ENCODE assay signal across 1 cellular context in the genomic region with DNA sequence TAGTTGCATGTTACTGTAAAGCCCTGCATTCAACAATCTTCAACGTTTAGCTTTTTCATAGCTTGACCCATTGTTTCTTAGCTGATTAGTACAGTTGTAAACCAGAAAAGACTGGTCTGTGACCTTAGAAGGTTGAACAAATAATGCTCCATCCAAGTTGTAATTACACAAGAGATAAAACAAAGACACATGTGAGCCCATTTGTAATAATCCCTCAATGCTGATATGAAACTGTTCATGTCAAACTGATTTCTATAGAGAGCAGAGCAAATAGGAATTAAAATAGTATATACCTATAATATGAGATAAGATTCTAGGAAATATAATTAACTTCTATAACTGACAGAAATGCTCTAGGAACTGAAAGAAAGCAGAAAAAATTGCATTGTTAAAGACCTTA.
TF ChIP-seq lines count a peak whose summit lies in the region.

No MANE protein-coding gene starts in this region.

TF ChIP-seq in HepG2, 621 proteins besides CTCF, POLR2A, EP300 and RAD21 (continued from another document):
- TF ChIP-seq, protein P1, sequence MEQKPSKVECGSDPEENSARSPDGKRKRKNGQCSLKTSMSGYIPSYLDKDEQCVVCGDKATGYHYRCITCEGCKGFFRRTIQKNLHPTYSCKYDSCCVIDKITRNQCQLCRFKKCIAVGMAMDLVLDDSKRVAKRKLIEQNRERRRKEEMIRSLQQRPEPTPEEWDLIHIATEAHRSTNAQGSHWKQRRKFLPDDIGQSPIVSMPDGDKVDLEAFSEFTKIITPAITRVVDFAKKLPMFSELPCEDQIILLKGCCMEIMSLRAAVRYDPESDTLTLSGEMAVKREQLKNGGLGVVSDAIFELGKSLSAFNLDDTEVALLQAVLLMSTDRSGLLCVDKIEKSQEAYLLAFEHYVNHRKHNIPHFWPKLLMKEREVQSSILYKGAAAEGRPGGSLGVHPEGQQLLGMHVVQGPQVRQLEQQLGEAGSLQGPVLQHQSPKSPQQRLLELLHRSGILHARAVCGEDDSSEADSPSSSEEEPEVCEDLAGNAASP (CRISPR knock-in tag; IDR thresholded peaks at IDR 0.05; ENCODE audit: borderline replicate concordance): 0 out of 2 replicates have a peak, but pooled peaks have one; percentile 57
- TF ChIP-seq BCL6 (CRISPR knock-in tag; IDR thresholded peaks at IDR 0.05) (peak; percentile 35; the same call in 1 of the 2 replicates), NFIB (CRISPR knock-in tag; IDR thresholded peaks at IDR 0.05; ENCODE audit: borderline replicate concordance) (no peak), TBP (CRISPR knock-in tag; IDR thresholded peaks at IDR 0.05) (no peak), AKAP8 (CRISPR knock-in tag; IDR thresholded peaks at IDR 0.05) (no peak), ZNF292 (CRISPR knock-in tag; IDR thresholded peaks at IDR 0.05; ENCODE audit: borderline replicate concordance, low read depth) (no peak), MXD4 (CRISPR knock-in tag; IDR thresholded peaks at IDR 0.05) (no peak), ZNF253 (CRISPR knock-in tag; IDR thresholded peaks at IDR 0.05; ENCODE audit: borderline replicate concordance) (no peak), TEAD3 (CRISPR knock-in tag; optimal IDR thresholded peaks at IDR 0.05; ENCODE audit: borderline replicate concordance) (no peak), ZSCAN9 (CRISPR knock-in tag; IDR thresholded peaks at IDR 0.05; ENCODE audit: borderline replicate concordance) (no peak), ZNF124 (CRISPR knock-in tag; IDR thresholded peaks at IDR 0.05) (no peak), FOXA1 (IDR thresholded peaks at IDR 0.05) (no peak), FOXA1 (CRISPR knock-in tag; IDR thresholded peaks at IDR 0.05) (peak; percentile 54), KLF13 (CRISPR knock-in tag; IDR thresholded peaks at IDR 0.05) (no peak), FOXJ3 (CRISPR knock-in tag; IDR thresholded peaks at IDR 0.05; ENCODE audit: borderline replicate concordance) (peak; percentile 33; the same call in 1 of the 2 replicates), RFXANK (CRISPR knock-in tag; IDR thresholded peaks at IDR 0.05) (no peak), AHR (CRISPR knock-in tag; IDR thresholded peaks at IDR 0.05) (no peak), TCF12 (IDR thresholded peaks at IDR 0.05) (no peak), TCF12 (CRISPR knock-in tag; IDR thresholded peaks at IDR 0.05) (no peak), THYN1 (CRISPR knock-in tag; IDR thresholded peaks at IDR 0.05; ENCODE audit: borderline replicate concordance, low read depth) (no peak), CEBPB (IDR thresholded peaks at IDR 0.05; ENCODE audit: borderline replicate concordance, low read depth, low read length) (peak; percentile 20; the same call in 1 of the 2 replicates), TGIF2 (CRISPR knock-in tag; IDR thresholded peaks at IDR 0.05) (no peak), RBM22 (optimal IDR thresholded peaks at IDR 0.05; ENCODE audit: low read length) (no peak), CBX1 (IDR thresholded peaks at IDR 0.05; ENCODE audit: low read depth) (no peak), SOX6 (IDR thresholded peaks at IDR 0.05) (no peak), SOX6 (CRISPR knock-in tag; IDR thresholded peaks at IDR 0.05) (peak; percentile 66; the same call in 1 of the 2 replicates), CREB1 (IDR thresholded peaks at IDR 0.05) (no peak), CREB1 (CRISPR knock-in tag; IDR thresholded peaks at IDR 0.05) (0 out of 2 replicates have a peak, but pooled peaks have one; percentile 21), CEBPG (CRISPR knock-in tag; IDR thresholded peaks at IDR 0.05) (0 out of 2 replicates have a peak, but pooled peaks have one; percentile 20), NR2F6 (IDR thresholded peaks at IDR 0.05) (peak; percentile 59), NR2F6 (CRISPR knock-in tag; IDR thresholded peaks at IDR 0.05) (peak; percentile 72), MEIS1 (CRISPR knock-in tag; IDR thresholded peaks at IDR 0.05; ENCODE audit: borderline replicate concordance) (no peak), ZNF850 (CRISPR knock-in tag; conservative IDR thresholded peaks at IDR 0.05) (0 out of 2 replicates have a peak, but pooled peaks have one; percentile 3), SRY (CRISPR knock-in tag; IDR thresholded peaks at IDR 0.05) (no peak), GLI4 (CRISPR knock-in tag; IDR thresholded peaks at IDR 0.05; ENCODE audit: borderline replicate concordance) (no peak), STAT5B (CRISPR knock-in tag; IDR thresholded peaks at IDR 0.05) (no peak)
- TF ChIP-seq, protein P2, sequence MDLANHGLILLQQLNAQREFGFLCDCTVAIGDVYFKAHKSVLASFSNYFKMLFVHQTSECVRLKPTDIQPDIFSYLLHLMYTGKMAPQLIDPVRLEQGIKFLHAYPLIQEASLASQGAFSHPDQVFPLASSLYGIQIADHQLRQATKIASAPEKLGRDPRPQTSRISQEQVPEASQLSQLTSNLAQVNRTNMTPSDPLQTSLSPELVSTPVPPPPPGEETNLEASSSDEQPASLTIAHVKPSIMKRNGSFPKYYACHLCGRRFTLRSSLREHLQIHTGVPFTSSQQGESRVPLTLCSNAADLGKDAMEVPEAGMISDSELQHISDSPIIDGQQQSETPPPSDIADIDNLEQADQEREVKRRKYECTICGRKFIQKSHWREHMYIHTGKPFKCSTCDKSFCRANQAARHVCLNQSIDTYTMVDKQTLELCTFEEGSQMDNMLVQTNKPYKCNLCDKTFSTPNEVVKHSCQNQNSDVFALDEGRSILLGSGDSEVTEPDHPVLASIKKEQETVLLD (CRISPR knock-in tag; IDR thresholded peaks at IDR 0.05; ENCODE audit: low read depth): no peak
- TF ChIP-seq, protein P3, sequence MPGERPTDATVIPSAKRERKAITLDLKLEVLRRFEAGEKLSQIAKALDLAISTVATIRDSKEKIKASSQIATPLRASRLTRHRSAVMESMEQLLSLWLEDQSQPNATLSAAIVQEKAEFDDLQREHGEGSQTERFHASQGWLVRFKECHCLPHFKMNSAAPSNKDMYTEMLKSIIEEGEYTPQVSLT (CRISPR knock-in tag; IDR thresholded peaks at IDR 0.05; ENCODE audit: borderline replicate concordance, low read depth): no peak
- TF ChIP-seq, protein P4, sequence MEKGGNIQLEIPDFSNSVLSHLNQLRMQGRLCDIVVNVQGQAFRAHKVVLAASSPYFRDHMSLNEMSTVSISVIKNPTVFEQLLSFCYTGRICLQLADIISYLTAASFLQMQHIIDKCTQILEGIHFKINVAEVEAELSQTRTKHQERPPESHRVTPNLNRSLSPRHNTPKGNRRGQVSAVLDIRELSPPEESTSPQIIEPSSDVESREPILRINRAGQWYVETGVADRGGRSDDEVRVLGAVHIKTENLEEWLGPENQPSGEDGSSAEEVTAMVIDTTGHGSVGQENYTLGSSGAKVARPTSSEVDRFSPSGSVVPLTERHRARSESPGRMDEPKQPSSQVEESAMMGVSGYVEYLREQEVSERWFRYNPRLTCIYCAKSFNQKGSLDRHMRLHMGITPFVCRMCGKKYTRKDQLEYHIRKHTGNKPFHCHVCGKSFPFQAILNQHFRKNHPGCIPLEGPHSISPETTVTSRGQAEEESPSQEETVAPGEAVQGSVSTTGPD (CRISPR knock-in tag; IDR thresholded peaks at IDR 0.05): no peak
- TF ChIP-seq, protein P5, sequence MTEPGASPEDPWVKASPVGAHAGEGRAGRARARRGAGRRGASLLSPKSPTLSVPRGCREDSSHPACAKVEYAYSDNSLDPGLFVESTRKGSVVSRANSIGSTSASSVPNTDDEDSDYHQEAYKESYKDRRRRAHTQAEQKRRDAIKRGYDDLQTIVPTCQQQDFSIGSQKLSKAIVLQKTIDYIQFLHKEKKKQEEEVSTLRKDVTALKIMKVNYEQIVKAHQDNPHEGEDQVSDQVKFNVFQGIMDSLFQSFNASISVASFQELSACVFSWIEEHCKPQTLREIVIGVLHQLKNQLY (CRISPR knock-in tag; IDR thresholded peaks at IDR 0.05): no peak
- TF ChIP-seq, protein P6, sequence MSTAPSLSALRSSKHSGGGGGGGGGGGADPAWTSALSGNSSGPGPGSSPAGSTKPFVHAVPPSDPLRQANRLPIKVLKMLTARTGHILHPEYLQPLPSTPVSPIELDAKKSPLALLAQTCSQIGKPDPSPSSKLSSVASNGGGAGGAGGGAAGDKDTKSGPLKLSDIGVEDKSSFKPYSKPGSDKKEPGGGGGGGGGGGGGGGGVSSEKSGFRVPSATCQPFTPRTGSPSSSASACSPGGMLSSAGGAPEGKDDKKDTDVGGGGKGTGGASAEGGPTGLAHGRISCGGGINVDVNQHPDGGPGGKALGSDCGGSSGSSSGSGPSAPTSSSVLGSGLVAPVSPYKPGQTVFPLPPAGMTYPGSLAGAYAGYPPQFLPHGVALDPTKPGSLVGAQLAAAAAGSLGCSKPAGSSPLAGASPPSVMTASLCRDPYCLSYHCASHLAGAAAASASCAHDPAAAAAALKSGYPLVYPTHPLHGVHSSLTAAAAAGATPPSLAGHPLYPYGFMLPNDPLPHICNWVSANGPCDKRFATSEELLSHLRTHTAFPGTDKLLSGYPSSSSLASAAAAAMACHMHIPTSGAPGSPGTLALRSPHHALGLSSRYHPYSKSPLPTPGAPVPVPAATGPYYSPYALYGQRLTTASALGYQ (CRISPR knock-in tag; IDR thresholded peaks at IDR 0.05): 0 out of 2 replicates have a peak, but pooled peaks have one; percentile 31
- TF ChIP-seq, protein P7, sequence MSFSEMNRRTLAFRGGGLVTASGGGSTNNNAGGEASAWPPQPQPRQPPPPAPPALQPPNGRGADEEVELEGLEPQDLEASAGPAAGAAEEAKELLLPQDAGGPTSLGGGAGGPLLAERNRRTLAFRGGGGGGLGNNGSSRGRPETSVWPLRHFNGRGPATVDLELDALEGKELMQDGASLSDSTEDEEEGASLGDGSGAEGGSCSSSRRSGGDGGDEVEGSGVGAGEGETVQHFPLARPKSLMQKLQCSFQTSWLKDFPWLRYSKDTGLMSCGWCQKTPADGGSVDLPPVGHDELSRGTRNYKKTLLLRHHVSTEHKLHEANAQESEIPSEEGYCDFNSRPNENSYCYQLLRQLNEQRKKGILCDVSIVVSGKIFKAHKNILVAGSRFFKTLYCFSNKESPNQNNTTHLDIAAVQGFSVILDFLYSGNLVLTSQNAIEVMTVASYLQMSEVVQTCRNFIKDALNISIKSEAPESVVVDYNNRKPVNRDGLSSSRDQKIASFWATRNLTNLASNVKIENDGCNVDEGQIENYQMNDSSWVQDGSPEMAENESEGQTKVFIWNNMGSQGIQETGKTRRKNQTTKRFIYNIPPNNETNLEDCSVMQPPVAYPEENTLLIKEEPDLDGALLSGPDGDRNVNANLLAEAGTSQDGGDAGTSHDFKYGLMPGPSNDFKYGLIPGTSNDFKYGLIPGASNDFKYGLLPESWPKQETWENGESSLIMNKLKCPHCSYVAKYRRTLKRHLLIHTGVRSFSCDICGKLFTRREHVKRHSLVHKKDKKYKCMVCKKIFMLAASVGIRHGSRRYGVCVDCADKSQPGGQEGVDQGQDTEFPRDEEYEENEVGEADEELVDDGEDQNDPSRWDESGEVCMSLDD (CRISPR knock-in tag; IDR thresholded peaks at IDR 0.05; ENCODE audit: borderline replicate concordance): no peak
- TF ChIP-seq, protein P8, sequence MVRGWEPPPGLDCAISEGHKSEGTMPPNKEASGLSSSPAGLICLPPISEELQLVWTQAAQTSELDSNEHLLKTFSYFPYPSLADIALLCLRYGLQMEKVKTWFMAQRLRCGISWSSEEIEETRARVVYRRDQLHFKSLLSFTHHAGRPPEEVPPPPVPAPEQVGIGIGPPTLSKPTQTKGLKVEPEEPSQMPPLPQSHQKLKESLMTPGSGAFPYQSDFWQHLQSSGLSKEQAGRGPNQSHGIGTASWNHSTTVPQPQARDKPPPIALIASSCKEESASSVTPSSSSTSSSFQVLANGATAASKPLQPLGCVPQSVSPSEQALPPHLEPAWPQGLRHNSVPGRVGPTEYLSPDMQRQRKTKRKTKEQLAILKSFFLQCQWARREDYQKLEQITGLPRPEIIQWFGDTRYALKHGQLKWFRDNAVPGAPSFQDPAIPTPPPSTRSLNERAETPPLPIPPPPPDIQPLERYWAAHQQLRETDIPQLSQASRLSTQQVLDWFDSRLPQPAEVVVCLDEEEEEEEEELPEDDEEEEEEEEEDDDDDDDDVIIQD (CRISPR knock-in tag; IDR thresholded peaks at IDR 0.05; ENCODE audit: low read depth): no peak
- TF ChIP-seq, protein P9, sequence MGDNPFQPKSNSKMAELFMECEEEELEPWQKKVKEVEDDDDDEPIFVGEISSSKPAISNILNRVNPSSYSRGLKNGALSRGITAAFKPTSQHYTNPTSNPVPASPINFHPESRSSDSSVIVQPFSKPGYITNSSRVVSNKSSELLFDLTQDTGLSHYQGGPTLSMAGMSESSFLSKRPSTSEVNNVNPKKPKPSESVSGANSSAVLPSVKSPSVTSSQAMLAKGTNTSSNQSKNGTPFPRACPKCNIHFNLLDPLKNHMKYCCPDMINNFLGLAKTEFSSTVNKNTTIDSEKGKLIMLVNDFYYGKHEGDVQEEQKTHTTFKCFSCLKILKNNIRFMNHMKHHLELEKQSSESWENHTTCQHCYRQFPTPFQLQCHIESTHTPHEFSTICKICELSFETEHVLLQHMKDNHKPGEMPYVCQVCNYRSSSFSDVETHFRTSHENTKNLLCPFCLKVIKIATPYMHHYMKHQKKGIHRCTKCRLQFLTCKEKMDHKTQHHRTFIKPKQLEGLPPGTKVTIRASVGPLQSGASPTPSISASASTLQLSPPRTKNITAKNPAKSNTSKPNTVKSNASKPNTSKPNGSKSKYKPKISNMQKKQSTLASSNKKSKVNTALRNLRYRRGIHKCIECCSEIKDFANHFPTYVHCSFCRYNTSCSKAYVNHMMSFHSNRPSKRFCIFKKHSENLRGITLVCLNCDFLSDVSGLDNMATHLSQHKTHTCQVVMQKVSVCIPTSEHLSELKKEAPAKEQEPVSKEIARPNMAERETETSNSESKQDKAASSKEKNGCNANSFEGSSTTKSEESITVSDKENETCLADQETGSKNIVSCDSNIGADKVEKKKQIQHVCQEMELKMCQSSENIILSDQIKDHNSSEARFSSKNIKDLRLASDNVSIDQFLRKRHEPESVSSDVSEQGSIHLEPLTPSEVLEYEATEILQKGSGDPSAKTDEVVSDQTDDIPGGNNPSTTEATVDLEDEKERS (CRISPR knock-in tag; IDR thresholded peaks at IDR 0.05): no peak
